Comparison of ENCODE assay signal across 8 cellular contexts in the genomic region with DNA sequence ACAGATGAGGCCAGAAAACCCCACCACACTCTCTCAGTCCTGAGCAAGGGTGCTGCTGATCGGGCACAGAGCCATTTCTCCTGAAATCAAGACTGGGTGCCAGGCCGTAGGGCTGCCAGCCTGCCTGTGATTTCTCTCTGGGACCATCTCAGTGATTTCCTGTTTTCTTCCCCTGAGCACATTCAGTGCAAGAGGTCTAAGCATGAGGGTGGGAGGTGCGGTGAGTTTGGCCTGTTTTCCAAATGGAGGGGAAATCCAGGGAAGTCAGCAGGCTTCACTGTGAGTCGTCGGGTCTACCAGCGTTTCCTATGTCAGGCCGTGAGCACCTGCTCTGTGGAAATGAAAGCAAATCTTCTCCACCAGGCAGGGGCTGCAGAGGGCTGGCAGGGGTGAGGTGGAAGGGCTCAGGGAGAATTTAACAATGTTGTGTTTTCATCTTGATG.
DNase-seq lines count a peak whose midpoint lies in the region; ATAC-seq and TF ChIP-seq lines count a peak whose summit lies in the region.

No MANE protein-coding gene starts in this region.

- H3K36me3 ChIP-seq in gastrocnemius medialis = no peaks in the 10 kb centered on the region

- H3K4me1 ChIP-seq in gastrocnemius medialis = peaks cover 0 to 34% of the 10 kb centered on the region in 2 donors

- ATAC-seq in gastrocnemius medialis = peak in 1 of 2 donors; percentile 45

- in situ Hi-C loops in gastrocnemius medialis (cut with MboI; ENCODE audit: low sequenced_read_pairs in 4 of 4) = no loop called here

- peak overlapping the region in 3 of 4 donors; percentile 28 to 58 (median 37) for H3K27ac ChIP-seq in gastrocnemius medialis

- DNase-seq in T-helper 9 cell (peak; percentile 5), dermis microvascular lymphatic vessel endothelial cell (ENCODE audit: low read depth in 2 of 2) (peak; percentile 94 to 96), gastrocnemius medialis (no peak), nucleus accumbens (lab: John Stamatoyannopoulos, UW) (no peak), cortex of kidney (lab: John Stamatoyannopoulos, UW) (no peak), putamen (ENCODE audit: low spot score) (no peak), midbrain (lab: John Stamatoyannopoulos, UW) (no peak)

- intact Hi-C loops in gastrocnemius medialis (cut with DNase I; ENCODE audit: low total_unique reads) = no loop called here

- TF ChIP-seq POLR2A in gastrocnemius medialis (IDR thresholded peaks at IDR 0.05) = no peak

- H3K4me3 ChIP-seq in GM08714 (ENCODE audit: low read length) (peak overlapping the region; percentile 4; the same call in 1 of the 2 replicates), gastrocnemius medialis (no peak overlapping the region)

- no peak for TF ChIP-seq CTCF in gastrocnemius medialis (IDR thresholded peaks at IDR 0.05 in 4 of 5, conservative IDR thresholded peaks at IDR 0.05 in 1 of 5)

- H3K27me3 ChIP-seq in gastrocnemius medialis = no peaks in the 10 kb centered on the region

- H3K9me3 ChIP-seq in gastrocnemius medialis = no peaks in the 10 kb centered on the region

Comparison
In these comparisons a context has a peak if more than half of its experiments do, and no peak if none do; other contexts are left out.
1. DNase-seq: peak in T-helper 9 cell (single experiment) and dermis microvascular lymphatic vessel endothelial cell (2 of 2); none in gastrocnemius medialis (0 of 2), nucleus accumbens (0 of 56), cortex of kidney (single experiment), putamen (single experiment) and midbrain (single experiment).